Comparison of ENCODE assay signal across 16 cellular contexts in the genomic region with DNA sequence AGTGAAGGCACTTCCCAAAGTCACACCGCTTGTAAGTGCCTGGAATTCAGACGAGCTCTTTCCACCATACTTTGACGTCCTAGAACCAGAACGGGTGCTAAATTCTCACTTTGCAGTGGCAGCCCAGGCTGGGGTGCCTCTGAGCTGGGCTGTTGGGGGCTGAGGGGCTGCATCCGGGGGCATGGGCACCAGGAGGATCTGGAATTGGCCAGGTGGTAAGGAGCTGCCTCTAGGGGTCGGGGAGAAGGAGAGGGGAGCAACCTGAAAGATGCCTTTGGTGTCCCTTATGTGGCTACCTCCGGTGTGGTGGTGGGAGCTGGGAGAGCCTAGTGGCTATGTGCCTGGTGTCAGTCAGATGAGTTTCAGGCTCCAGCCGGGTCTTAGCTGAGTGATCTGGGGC. TPM values are rescaled to one million over a fixed set of nuclear protein-coding genes. Genes with fewer than 3 reads are reported as not detected.
A peak's percentile ranks its signal among the peaks of the same experiment; 100 is the strongest.
DNase-seq lines count a peak whose midpoint lies in the region; ATAC-seq, FAIRE-seq and TF ChIP-seq lines count a peak whose summit lies in the region.
"Had no signal": no experiment of that assay in that cellular context is flagged by ENCODE, and none has a peak within 500 bp of the region (broad histone marks: within the 10 kb centered on the region; RNA-seq: fewer than 3 reads in every experiment).

No MANE protein-coding gene starts in this region.

- peak overlapping the region in 3 of 5 experiments; percentile 23 to 62 (median 36) for H3K27ac Mint-ChIP-seq in brain
- peak overlapping the region; percentile 47 for H3K27ac Mint-ChIP-seq in mesothelial cell of epicardium
- no peak overlapping the region for H3K27ac Mint-ChIP-seq in T-cell
- H3K27ac Mint-ChIP-seq: CD4-positive, alpha-beta T cell; GM23338 had no signal

- peak overlapping the region in 1 of 3 donors; percentile 8 for H3K4me3 ChIP-seq in thyroid gland (replicated peaks in 1 of 3)
- H3K4me3 ChIP-seq: GM23338 had no signal

- ATAC-seq in T-cell (replicated peaks in 1 of 4): no peak
- ATAC-seq: GM23338 had no signal

- peaks cover 18 to 47% of the 10 kb centered on the region in 2 donors for H3K36me3 ChIP-seq in thyroid gland

- CTCF ChIA-PET in T-cell (lab: Charles Lee): interaction anchor here (0.6 to 0.8 kb wide), 2 partner anchors 12 to 317 kb away, joined by 3 read pairs; no protein-coding TSS in a partner anchor

- TF ChIP-seq POLR2A in thyroid gland (IDR thresholded peaks at IDR 0.05): no peak

- POLR2A ChIA-PET in T-cell (lab: Charles Lee): no interaction called here

- H3K9me3 Mint-ChIP-seq in brain: peaks cover 0 to 2% (median 0%) of the 10 kb centered on the region in 5 experiments
- H3K9me3 Mint-ChIP-seq in mesothelial cell of epicardium: no peaks in the 10 kb centered on the region
- no peaks in the 10 kb centered on the region for H3K9me3 Mint-ChIP-seq in T-cell
- H3K9me3 Mint-ChIP-seq: CD4-positive, alpha-beta T cell; GM23338 had no signal

- WGBS in thyroid gland, 2 donors: 87 to 92% methylated on average over 8 of the region's 8 CpGs

- no peaks in the 10 kb centered on the region for H3K27me3 ChIP-seq in thyroid gland

- peak; percentile 79 for FAIRE-seq in HTR-8/SVneo (lab: Jason Lieb, UNC)
- FAIRE-seq: GM12891, RCC 7860 had no signal

- DNase-seq in HTR-8/SVneo (ENCODE audit: insufficient read length, low spot score) (no peak), mesothelial cell of epicardium (ENCODE audit: low spot score in 2 of 2, unreplicated experiment in 2 of 2) (no peak), thyroid gland (no peak), T-cell (no peak), NCI-H1694 treated with DMSO at 0.1 percent for 48 hours (lab: John Stamatoyannopoulos, UW) (no peak)
- no peak for DNase-seq in activated CD8-positive, alpha-beta memory T cell treated with anti-CD3 and anti-CD28 coated beads for 24 hours
- DNase-seq: AML-193; Calu3; CD4-positive, alpha-beta T cell; MV-4-11; NCI-H1417 treated with DMSO at 0.1 percent for 48 hours; NCI-H2081 had no signal

- no peaks in the 10 kb centered on the region for H3K9me3 ChIP-seq in thyroid gland

- no peak for TF ChIP-seq CTCF in brain (conservative IDR thresholded peaks at IDR 0.05)
- TF ChIP-seq CTCF in mesothelial cell of epicardium (IDR thresholded peaks at IDR 0.05; ENCODE audit: unreplicated experiment): no peak
- TF ChIP-seq CTCF in thyroid gland (IDR thresholded peaks at IDR 0.05): no peak

- H3K27ac ChIP-seq in thyroid gland: peak overlapping the region; percentile 67 to 99 (median 99)

- H3K27me3 Mint-ChIP-seq in brain: peaks cover 14% of the 10 kb centered on the region
- H3K27me3 Mint-ChIP-seq in mesothelial cell of epicardium (ENCODE audit: low read depth): peaks cover 5% of the 10 kb centered on the region
- peaks cover 41 to 74% of the 10 kb centered on the region in 2 donors for H3K27me3 Mint-ChIP-seq in T-cell

- H3K4me1 Mint-ChIP-seq in brain (peaks cover 64% of the 10 kb centered on the region), mesothelial cell of epicardium (peaks cover 27% of the 10 kb centered on the region), T-cell (peaks cover 0 to 8% (median 1%) of the 10 kb centered on the region in 3 donors)

- H3K36me3 Mint-ChIP-seq in brain: no peaks in the 10 kb centered on the region
- H3K36me3 Mint-ChIP-seq in mesothelial cell of epicardium: peaks cover 3% of the 10 kb centered on the region
- H3K36me3 Mint-ChIP-seq in T-cell: no peaks in the 10 kb centered on the region

- H3K4me1 ChIP-seq in thyroid gland: peaks cover 88 to 89% of the 10 kb centered on the region in 2 donors

- intact Hi-C loops in thyroid gland (cut with DNase I): no loop called here

- H3K4me3 Mint-ChIP-seq in brain: peak overlapping the region in 1 of 5 experiments; percentile 54
- H3K4me3 Mint-ChIP-seq in mesothelial cell of epicardium: no peak overlapping the region
- H3K4me3 Mint-ChIP-seq in T-cell: no peak overlapping the region
- H3K4me3 Mint-ChIP-seq: CD4-positive, alpha-beta T cell; GM23338 had no signal

RNA-seq across cellular contexts. Expression of gene ATOH8, which starts 7.1 kb away (rescaled TPM):
- 15.8 TPM for polyA plus RNA-seq in brain (ENCODE audit: insufficient read depth, low read depth, low replicate concordance)
- total RNA-seq in mesothelial cell of epicardium (12.6 to 13.8 TPM (median 12.7 TPM) in 3 replicates), thyroid gland (100 to 1,000 TPM in 2 of 4 donors, 10 to 100 TPM in 2; 82.8 to 260 (median 167) TPM), T-cell (under 1 TPM in 1 of 5 donors, not detected in 4; 0.20 TPM)
- total RNA-seq: CD4-positive, alpha-beta T cell had no signal

Comparison
In these comparisons a context has a peak if more than half of its experiments do, and no peak if none do; other contexts are left out.
1. H3K27ac Mint-ChIP-seq: peak in brain (3 of 5) and mesothelial cell of epicardium (single experiment); none in T-cell (0 of 2).
2. RNA of gene ATOH8, which starts 7.1 kb away (total RNA-seq): 82.8 to 260 TPM in thyroid gland and 12.6 to 13.8 TPM in mesothelial cell of epicardium; 0.20 TPM in T-cell; every median in the first group is over 10 times any median in the second.